1 cellular context compared by ENCODE assay signal in the genomic region with DNA sequence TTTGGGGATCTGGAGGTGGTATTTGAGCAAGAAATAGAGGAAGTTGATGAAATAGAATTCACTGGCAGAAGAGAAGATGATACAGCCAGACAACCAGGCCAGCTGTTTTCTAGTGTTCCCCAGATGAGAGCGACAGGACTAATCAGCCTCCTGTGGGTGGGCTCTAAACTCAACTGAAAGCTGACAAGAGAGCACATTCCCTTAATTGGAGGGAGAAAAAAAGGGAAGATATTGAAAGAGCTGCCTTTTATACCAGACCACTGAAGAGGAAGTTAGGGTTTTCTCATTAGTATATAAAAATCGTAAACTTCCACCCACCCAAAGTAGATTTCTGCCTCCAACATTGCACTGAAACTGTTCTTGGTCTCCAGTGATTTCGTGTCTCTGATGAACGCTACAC.
TF ChIP-seq lines count a peak whose summit lies in the region.

No MANE protein-coding gene starts in this region.

TF ChIP-seq in WTC11, 78 proteins besides CTCF, POLR2A, EP300 and RAD21 (continued from another document):
- TF ChIP-seq ATF3 (CRISPR knock-in tag; conservative IDR thresholded peaks at IDR 0.05) (no peak), ZNF416 (CRISPR knock-in tag; IDR thresholded peaks at IDR 0.05) (no peak), GABPB1 (CRISPR knock-in tag; IDR thresholded peaks at IDR 0.05) (no peak), NR1H2 (CRISPR knock-in tag; IDR thresholded peaks at IDR 0.05) (no peak), SMAD3 (CRISPR knock-in tag; IDR thresholded peaks at IDR 0.05; ENCODE audit: borderline replicate concordance) (no peak), ATF6 (CRISPR knock-in tag; IDR thresholded peaks at IDR 0.05) (no peak), NR3C1 (CRISPR knock-in tag; conservative IDR thresholded peaks at IDR 0.05; ENCODE audit: low read depth) (no peak)
- TF ChIP-seq, protein P1, sequence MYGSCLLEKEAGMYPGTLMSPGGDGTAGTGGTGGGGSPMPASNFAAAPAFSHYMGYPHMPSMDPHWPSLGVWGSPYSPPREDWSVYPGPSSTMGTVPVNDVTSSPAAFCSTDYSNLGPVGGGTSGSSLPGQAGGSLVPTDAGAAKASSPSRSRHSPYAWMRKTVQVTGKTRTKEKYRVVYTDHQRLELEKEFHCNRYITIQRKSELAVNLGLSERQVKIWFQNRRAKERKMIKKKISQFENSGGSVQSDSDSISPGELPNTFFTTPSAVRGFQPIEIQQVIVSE (CRISPR knock-in tag; IDR thresholded peaks at IDR 0.05; ENCODE audit: borderline replicate concordance), result no peak
- TF ChIP-seq, protein P2, sequence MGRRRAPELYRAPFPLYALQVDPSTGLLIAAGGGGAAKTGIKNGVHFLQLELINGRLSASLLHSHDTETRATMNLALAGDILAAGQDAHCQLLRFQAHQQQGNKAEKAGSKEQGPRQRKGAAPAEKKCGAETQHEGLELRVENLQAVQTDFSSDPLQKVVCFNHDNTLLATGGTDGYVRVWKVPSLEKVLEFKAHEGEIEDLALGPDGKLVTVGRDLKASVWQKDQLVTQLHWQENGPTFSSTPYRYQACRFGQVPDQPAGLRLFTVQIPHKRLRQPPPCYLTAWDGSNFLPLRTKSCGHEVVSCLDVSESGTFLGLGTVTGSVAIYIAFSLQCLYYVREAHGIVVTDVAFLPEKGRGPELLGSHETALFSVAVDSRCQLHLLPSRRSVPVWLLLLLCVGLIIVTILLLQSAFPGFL (CRISPR knock-in tag; IDR thresholded peaks at IDR 0.05; ENCODE audit: borderline replicate concordance), result no peak
- TF ChIP-seq, protein P3, sequence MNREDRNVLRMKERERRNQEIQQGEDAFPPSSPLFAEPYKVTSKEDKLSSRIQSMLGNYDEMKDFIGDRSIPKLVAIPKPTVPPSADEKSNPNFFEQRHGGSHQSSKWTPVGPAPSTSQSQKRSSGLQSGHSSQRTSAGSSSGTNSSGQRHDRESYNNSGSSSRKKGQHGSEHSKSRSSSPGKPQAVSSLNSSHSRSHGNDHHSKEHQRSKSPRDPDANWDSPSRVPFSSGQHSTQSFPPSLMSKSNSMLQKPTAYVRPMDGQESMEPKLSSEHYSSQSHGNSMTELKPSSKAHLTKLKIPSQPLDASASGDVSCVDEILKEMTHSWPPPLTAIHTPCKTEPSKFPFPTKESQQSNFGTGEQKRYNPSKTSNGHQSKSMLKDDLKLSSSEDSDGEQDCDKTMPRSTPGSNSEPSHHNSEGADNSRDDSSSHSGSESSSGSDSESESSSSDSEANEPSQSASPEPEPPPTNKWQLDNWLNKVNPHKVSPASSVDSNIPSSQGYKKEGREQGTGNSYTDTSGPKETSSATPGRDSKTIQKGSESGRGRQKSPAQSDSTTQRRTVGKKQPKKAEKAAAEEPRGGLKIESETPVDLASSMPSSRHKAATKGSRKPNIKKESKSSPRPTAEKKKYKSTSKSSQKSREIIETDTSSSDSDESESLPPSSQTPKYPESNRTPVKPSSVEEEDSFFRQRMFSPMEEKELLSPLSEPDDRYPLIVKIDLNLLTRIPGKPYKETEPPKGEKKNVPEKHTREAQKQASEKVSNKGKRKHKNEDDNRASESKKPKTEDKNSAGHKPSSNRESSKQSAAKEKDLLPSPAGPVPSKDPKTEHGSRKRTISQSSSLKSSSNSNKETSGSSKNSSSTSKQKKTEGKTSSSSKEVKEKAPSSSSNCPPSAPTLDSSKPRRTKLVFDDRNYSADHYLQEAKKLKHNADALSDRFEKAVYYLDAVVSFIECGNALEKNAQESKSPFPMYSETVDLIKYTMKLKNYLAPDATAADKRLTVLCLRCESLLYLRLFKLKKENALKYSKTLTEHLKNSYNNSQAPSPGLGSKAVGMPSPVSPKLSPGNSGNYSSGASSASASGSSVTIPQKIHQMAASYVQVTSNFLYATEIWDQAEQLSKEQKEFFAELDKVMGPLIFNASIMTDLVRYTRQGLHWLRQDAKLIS (CRISPR knock-in tag; IDR thresholded peaks at IDR 0.05; ENCODE audit: borderline replicate concordance), result no peak
